Comparison of ENCODE assay signal across 19 cellular contexts in the genomic region with DNA sequence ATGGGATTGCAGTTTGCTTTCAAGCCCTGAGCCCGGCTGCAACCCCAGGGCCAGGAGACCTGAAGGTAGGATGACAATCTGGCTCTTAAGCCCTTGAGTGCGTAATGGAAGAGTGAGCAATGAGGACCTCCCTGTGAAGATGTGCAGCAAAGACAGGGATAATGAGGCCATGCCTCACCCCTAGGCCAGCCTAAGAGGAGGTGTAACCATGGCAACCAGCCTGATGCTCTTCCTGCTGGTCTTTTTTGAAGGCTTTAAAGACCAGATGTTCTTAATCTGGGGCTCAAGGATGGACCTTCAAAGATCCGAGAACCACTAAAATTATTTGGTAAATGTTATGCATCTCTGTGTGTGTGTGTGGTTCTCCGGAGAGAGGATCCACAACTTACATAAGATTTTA. TPM values are rescaled to one million over a fixed set of nuclear protein-coding genes. Genes with fewer than 3 reads are reported as not detected.
"Had no signal": no experiment of that assay in that cellular context is flagged by ENCODE, and none has a peak within 500 bp of the region (broad histone marks: within the 10 kb centered on the region; RNA-seq: fewer than 3 reads in every experiment).

No MANE protein-coding gene starts in this region.

- H3K36me3 ChIP-seq: lower lobe of right lung, ovary, upper lobe of right lung had no signal

- H3K27me3 ChIP-seq: ovary had no signal

- DNase-seq: activated B cell treated with CpG ODN at 0.5 μM for 24 hours; activated CD4-positive, alpha-beta T cell treated with anti-CD3 and anti-CD28 coated beads for 48 hours; activated CD8-positive, alpha-beta memory T cell treated with anti-CD3 and anti-CD28 coated beads, Interleukin-2, amount 50 U/mL, for 48 hours; activated CD8-positive, alpha-beta T cell treated with anti-CD3 and anti-CD28 coated beads for 36 hours; activated gamma-delta T cell; activated T-cell treated with anti-CD3 and anti-CD28 coated beads, Interleukin-2, amount 50 U/mL, for 72 hours; left colon; lower lobe of right lung; midbrain; ovary; stimulated activated CD4-positive, alpha-beta T cell treated with anti-CD3 and anti-CD28 coated beads, Interleukin-1b, Interleukin-23, amount 100 ng/mL, for 48 hours; stimulated activated naive CD8-positive, alpha-beta T cell treated with anti-CD3 and anti-CD28 coated beads, Interleukin-15, amount 100 ng/mL, for 72 hours; upper lobe of right lung had no signal

- H3K4me1 ChIP-seq: lower lobe of right lung, upper lobe of right lung had no signal

- H3K27ac ChIP-seq: lower lobe of right lung, ovary, upper lobe of right lung had no signal

- ATAC-seq: activated CD8-positive, alpha-beta T cell treated with anti-CD3 and anti-CD28 coated beads for 36 hours; activated naive CD4-positive, alpha-beta T cell treated with anti-CD3 and anti-CD28 coated beads, Interleukin-2, amount 50 U/mL, for 72 hours; activated T-cell treated with anti-CD3 and anti-CD28 coated beads, Interleukin-2, amount 50 U/mL, for 72 hours; left colon; lower lobe of right lung; stimulated activated naive CD8-positive, alpha-beta T cell treated with anti-CD3 and anti-CD28 coated beads, Interleukin-15, amount 100 ng/mL, for 72 hours; upper lobe of right lung had no signal

- H3K9me3 ChIP-seq: lower lobe of right lung, ovary, upper lobe of right lung had no signal

- H3K4me3 ChIP-seq: lower lobe of right lung, ovary, upper lobe of right lung had no signal

RNA-seq across cellular contexts. Expression of gene ARHGAP40, which starts 8.2 kb away (rescaled TPM):
- total RNA-seq: activated B cell treated with CpG ODN at 0.5 μM for 24 hours; activated CD8-positive, alpha-beta T cell treated with anti-CD3 and anti-CD28 coated beads for 36 hours; activated naive CD4-positive, alpha-beta T cell treated with anti-CD3 and anti-CD28 coated beads, Interleukin-2, amount 50 U/mL, for 72 hours; activated T-cell treated with anti-CD3 and anti-CD28 coated beads, Interleukin-2, amount 50 U/mL, for 72 hours; cardiac septum; left colon; myocyte; ovary; pulmonary artery endothelial cell; temporal lobe had no signal
- polyA plus RNA-seq: ovary had no signal

RNA-seq across cellular contexts. Expression of gene ADIG, which starts 28.8 kb away (rescaled TPM):
- total RNA-seq: activated B cell treated with CpG ODN at 0.5 μM for 24 hours; activated CD8-positive, alpha-beta T cell treated with anti-CD3 and anti-CD28 coated beads for 36 hours; activated naive CD4-positive, alpha-beta T cell treated with anti-CD3 and anti-CD28 coated beads, Interleukin-2, amount 50 U/mL, for 72 hours; activated T-cell treated with anti-CD3 and anti-CD28 coated beads, Interleukin-2, amount 50 U/mL, for 72 hours; cardiac septum; left colon; lower lobe of right lung; myocyte; ovary; pulmonary artery endothelial cell; temporal lobe; upper lobe of right lung had no signal
- polyA plus RNA-seq: esophagus, ovary had no signal
